Comparison of ENCODE assay signal across 9 cellular contexts in the genomic region with DNA sequence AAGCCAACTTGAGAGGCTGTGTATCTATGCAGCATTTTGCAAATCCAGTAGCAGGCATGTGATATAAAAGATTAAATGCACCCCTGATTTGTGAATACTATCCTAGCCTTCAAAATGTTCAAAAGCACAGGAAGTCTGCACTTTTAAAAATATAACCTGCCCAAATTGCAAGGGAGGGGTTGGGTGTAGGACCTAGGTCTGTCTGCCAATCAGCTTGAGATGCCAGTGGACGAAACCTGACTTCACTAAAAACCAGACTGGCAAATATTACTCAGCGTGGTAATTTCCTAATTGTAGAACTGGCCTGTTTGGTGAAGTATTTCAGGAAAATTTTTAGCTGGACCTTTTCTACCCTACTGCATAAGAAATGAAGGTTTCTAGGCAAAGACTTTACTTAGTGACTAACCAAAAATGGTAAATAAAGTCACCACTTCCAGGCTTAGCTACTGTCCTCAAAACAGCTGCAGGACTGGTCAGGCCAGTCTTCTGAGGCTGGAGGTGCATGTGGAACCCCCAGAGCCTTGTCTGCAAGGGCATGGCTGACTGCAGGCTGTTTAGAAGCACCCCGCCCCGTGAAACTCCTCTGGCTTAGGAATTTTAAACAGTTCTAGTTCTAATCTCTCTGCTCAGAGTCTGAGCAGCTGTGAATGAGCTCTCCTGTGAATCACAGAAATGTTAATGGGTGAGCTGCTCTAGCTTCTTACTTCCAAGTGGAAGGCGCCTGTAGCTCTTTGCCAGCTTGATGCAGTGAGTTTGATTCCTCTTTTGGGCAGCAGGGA.
DNase-seq lines count a peak whose midpoint lies in the region; ATAC-seq and TF ChIP-seq lines count a peak whose summit lies in the region.
"Had no signal": no experiment of that assay in that cellular context is flagged by ENCODE, and none has a peak within 500 bp of the region (broad histone marks: within the 10 kb centered on the region; RNA-seq: fewer than 3 reads in every experiment).

No MANE protein-coding gene starts in this region.

- DNase-seq in renal cortical epithelial cell (ENCODE audit: low read depth) = peak; percentile 12
- DNase-seq in hypothalamus (lab: John Stamatoyannopoulos, UW) = no peak
- DNase-seq in NCI-H2171 (lab: John Stamatoyannopoulos, UW) = no peak
- no peak for DNase-seq in endothelial cell (ENCODE audit: low spot score)
- DNase-seq: activated CD4-positive, alpha-beta T cell treated with anti-CD3 and anti-CD28 coated beads for 1 hour; NCI-H748 treated with DMSO at 0.1 percent for 48 hours had no signal

- no peaks in the 10 kb centered on the region for H3K9me3 Mint-ChIP-seq in endothelial cell (ENCODE audit: unreplicated experiment)

- H3K27ac Mint-ChIP-seq in endothelial cell (ENCODE audit: unreplicated experiment) = no peak overlapping the region

- H3K4me1 Mint-ChIP-seq in endothelial cell (ENCODE audit: unreplicated experiment) = peaks cover 9% of the 10 kb centered on the region

- no peaks in the 10 kb centered on the region for H3K36me3 Mint-ChIP-seq in endothelial cell (ENCODE audit: low read depth, unreplicated experiment)

- no peaks in the 10 kb centered on the region for H3K27me3 Mint-ChIP-seq in endothelial cell (ENCODE audit: unreplicated experiment)

- peak; percentile 52 for ATAC-seq in GM18873 (IDR thresholded peaks at IDR 0.05; ENCODE audit: low FRiP score, unreplicated experiment)
- peak; percentile 62 for ATAC-seq in GM21825 (IDR thresholded peaks at IDR 0.05; ENCODE audit: unreplicated experiment)
- ATAC-seq in HG03575 (IDR thresholded peaks at IDR 0.05; ENCODE audit: extremely low read depth, insufficient number of reproducible peaks, low FRiP score, unreplicated experiment) = peak; percentile 43

- no peak overlapping the region for H3K4me3 Mint-ChIP-seq in endothelial cell (ENCODE audit: unreplicated experiment)

- TF ChIP-seq CTCF in endothelial cell (IDR thresholded peaks at IDR 0.05; ENCODE audit: unreplicated experiment) = no peak
